28 cellular contexts compared by ENCODE assay signal in the genomic region with DNA sequence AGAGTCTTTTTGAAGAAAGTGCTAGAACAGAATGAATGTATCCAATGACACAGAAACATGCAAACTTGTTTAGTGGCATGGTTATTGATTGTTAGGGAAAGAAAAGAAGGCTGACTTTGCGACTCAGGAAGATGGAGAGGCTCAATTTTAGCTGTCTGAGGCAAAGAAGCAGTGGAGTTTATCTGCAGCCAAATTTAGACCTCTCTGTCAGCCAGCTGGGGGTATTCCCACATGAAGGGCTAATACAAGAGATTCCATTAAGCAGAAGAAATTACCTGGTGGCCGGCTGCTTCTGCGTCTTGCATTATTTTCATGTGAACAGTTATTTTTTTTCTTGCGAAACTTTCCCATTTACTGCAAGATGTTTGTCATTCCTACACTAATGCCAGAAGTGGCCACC.
"Had no signal": no experiment of that assay in that cellular context is flagged by ENCODE, and none has a peak within 500 bp of the region (broad histone marks: within the 10 kb centered on the region; RNA-seq: fewer than 3 reads in every experiment).

No MANE protein-coding gene starts in this region.

- H3K4me1 Mint-ChIP-seq: naive thymus-derived CD4-positive, alpha-beta T cell; natural killer cell; stimulated activated effector memory CD8-positive, alpha-beta T cell treated with anti-CD3 and anti-CD28 coated beads, Interleukin-12 subunit alpha, Interleukin-12 subunit beta, amount 100 ng/mL, for 72 hours; stimulated activated naive B cell treated with anti-CD40 and anti-IgM and Interleukin-4, amounts not matched to agents 10 μg/mL and 1 μg/mL and 100 μg/mL, for 72 hours had no signal

- H3K4me1 ChIP-seq: parathyroid adenoma, right lobe of liver, sigmoid colon, transverse colon, upper lobe of right lung, uterus had no signal

- H3K9me3 Mint-ChIP-seq: nephron, neural progenitor cell, type B pancreatic cell had no signal

- H3K4me3 Mint-ChIP-seq: naive thymus-derived CD4-positive, alpha-beta T cell; natural killer cell; nephron; neural progenitor cell; stimulated activated effector memory CD8-positive, alpha-beta T cell treated with anti-CD3 and anti-CD28 coated beads, Interleukin-12 subunit alpha, Interleukin-12 subunit beta, amount 100 ng/mL, for 72 hours; stimulated activated naive B cell treated with anti-CD40 and anti-IgM and Interleukin-4, amounts not matched to agents 10 μg/mL and 1 μg/mL and 100 μg/mL, for 72 hours; stimulated activated naive CD8-positive, alpha-beta T cell treated with anti-CD3 and anti-CD28 coated beads, Interleukin-15, Interleukin-2, amounts not matched to agents 100 ng/mL and 50 ng/mL, for 24 hours; type B pancreatic cell had no signal

- H3K4me2 ChIP-seq: neural progenitor cell had no signal

- H3K36me3 Mint-ChIP-seq: naive thymus-derived CD4-positive, alpha-beta T cell; neural progenitor cell; stimulated activated effector memory CD8-positive, alpha-beta T cell treated with anti-CD3 and anti-CD28 coated beads, Interleukin-12 subunit alpha, Interleukin-12 subunit beta, amount 100 ng/mL, for 72 hours; stimulated activated naive B cell treated with anti-CD40 and anti-IgM and Interleukin-4, amounts not matched to agents 10 μg/mL and 1 μg/mL and 100 μg/mL, for 72 hours; type B pancreatic cell had no signal

- H3K27ac Mint-ChIP-seq: naive thymus-derived CD4-positive, alpha-beta T cell; natural killer cell; nephron; neural progenitor cell; progenitor cell of endocrine pancreas; stimulated activated effector memory CD8-positive, alpha-beta T cell treated with anti-CD3 and anti-CD28 coated beads, Interleukin-12 subunit alpha, Interleukin-12 subunit beta, amount 100 ng/mL, for 72 hours; stimulated activated naive B cell treated with anti-CD40 and anti-IgM and Interleukin-4, amounts not matched to agents 10 μg/mL and 1 μg/mL and 100 μg/mL, for 72 hours; stimulated activated naive CD8-positive, alpha-beta T cell treated with anti-CD3 and anti-CD28 coated beads, Interleukin-15, Interleukin-2, amounts not matched to agents 100 ng/mL and 50 ng/mL, for 24 hours; type B pancreatic cell had no signal

- H3K27ac ChIP-seq: neural progenitor cell, ovary, parathyroid adenoma, psoas muscle, right lobe of liver, sigmoid colon, stomach, thoracic aorta, tibial artery, transverse colon, upper lobe of right lung had no signal

- H3K27me3 ChIP-seq: neural progenitor cell, ovary, right lobe of liver, sigmoid colon, stomach, tibial artery, transverse colon, upper lobe of right lung, uterus had no signal

- H3K79me2 ChIP-seq: parathyroid adenoma had no signal

- H3K9ac ChIP-seq: neural progenitor cell, parathyroid adenoma had no signal

- H3K27me3 Mint-ChIP-seq: progenitor cell of endocrine pancreas; stimulated activated naive B cell treated with anti-CD40 and anti-IgM and Interleukin-4, amounts not matched to agents 10 μg/mL and 1 μg/mL and 100 μg/mL, for 72 hours; stimulated activated naive CD8-positive, alpha-beta T cell treated with anti-CD3 and anti-CD28 coated beads, Interleukin-15, Interleukin-2, amounts not matched to agents 100 ng/mL and 50 ng/mL, for 24 hours; type B pancreatic cell had no signal

- H3K4me3 ChIP-seq: neural progenitor cell, ovary, psoas muscle, right lobe of liver, sigmoid colon, stomach, thoracic aorta, tibial artery, transverse colon, upper lobe of right lung, uterus had no signal

- H2AFZ ChIP-seq: neural progenitor cell, parathyroid adenoma had no signal

- H3K36me3 ChIP-seq: neural progenitor cell, ovary, right lobe of liver, sigmoid colon, stomach, thoracic aorta, tibial artery, transverse colon, upper lobe of right lung, uterus had no signal

- ATAC-seq: naive thymus-derived CD4-positive, alpha-beta T cell; natural killer cell; psoas muscle; right lobe of liver; stimulated activated effector memory CD8-positive, alpha-beta T cell treated with anti-CD3 and anti-CD28 coated beads, Interleukin-12 subunit alpha, Interleukin-12 subunit beta, amount 100 ng/mL, for 72 hours; stimulated activated naive B cell treated with anti-CD40 and anti-IgM and Interleukin-4, amounts not matched to agents 10 μg/mL and 1 μg/mL and 100 μg/mL, for 72 hours; upper lobe of right lung had no signal

- FAIRE-seq: small intestine had no signal

- H3K9me3 ChIP-seq: ovary, psoas muscle, right lobe of liver, sigmoid colon, stomach, thoracic aorta, tibial artery, transverse colon, upper lobe of right lung, uterus had no signal

- DNase-seq: naive thymus-derived CD4-positive, alpha-beta T cell; natural killer cell; occipital lobe; ovary; posterior cingulate gyrus; psoas muscle; right lobe of liver; sigmoid colon; small intestine; stimulated activated CD4-positive, alpha-beta T cell treated with anti-CD3 and anti-CD28 coated beads, Interleukin-15, amount 100 ng/mL, for 24 hours; stimulated activated CD4-positive, alpha-beta T cell treated with anti-CD3 and anti-CD28 coated beads, Interleukin-2, amount 100 ng/mL, for 24 hours; stimulated activated CD4-positive, alpha-beta T cell treated with anti-CD3 and anti-CD28 coated beads, Interleukin-2, amount 100 ng/mL, for 48 hours; stimulated activated CD4-positive, alpha-beta T cell treated with anti-CD3 and anti-CD28 coated beads, Interleukin-4, amount 100 ng/mL, for 24 hours; stimulated activated naive B cell treated with anti-CD40 and anti-IgM and Interleukin-4, amounts not matched to agents 10 μg/mL and 1 μg/mL and 100 μg/mL, for 72 hours; stimulated activated naive CD4-positive, alpha-beta T cell treated with Interleukin-2 at 50 U/mL for 16 hours; stomach; tibial artery; transverse colon; upper lobe of right lung; uterus had no signal
